8 cellular contexts compared by ENCODE assay signal in the genomic region with DNA sequence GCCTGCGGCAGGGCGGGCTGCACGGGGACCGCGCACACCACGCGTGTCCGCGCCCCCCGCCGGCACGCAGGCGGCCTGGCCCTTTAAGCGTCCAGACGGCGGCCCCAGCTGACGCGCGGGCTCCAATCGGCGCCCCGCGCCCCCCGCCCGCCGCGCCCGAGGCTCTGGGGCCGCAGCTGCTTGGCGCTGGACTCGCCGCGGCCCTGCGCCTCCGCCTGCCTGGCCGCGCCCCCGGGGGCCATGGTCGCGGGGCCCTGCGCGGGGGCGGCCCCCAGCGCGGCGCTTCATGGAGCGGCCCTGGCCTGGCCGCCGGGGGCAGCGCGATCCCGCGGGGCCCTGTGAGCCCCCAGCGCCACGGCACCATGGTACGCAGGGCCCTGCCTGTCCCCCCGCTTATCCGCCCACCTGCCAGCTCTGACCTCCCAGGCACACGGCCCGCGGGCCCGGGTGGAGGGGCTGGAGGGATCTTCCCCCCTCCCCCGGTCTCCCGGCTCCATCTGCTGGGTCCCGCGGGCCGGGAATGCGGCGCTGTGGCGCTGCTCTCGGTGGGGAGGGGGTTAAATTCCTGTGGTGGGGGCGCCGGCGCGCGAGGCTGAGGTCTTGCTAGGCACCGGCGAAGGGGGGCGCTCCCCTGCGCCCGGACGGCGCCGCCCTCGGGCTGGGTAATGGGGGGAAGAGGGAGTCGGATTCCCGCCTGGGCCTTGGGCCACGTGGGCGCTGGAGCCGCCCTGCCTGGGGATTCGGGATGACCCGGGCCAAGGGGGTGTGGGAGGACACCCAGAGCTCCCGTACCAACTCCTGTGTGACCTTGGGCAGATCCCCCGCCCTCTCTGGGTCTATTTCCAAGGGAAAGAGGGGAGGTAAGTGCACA. TPM values are rescaled to one million over a fixed set of nuclear protein-coding genes. Genes with fewer than 3 reads are reported as not detected.
DNase-seq lines count a peak whose midpoint lies in the region; ATAC-seq, FAIRE-seq and TF ChIP-seq lines count a peak whose summit lies in the region.

No MANE protein-coding gene starts in this region.

- no peak overlapping the region for H3K27ac Mint-ChIP-seq in stimulated activated naive CD8-positive, alpha-beta T cell treated with anti-CD3 and anti-CD28 coated beads, Interleukin-15, Interleukin-2, amounts not matched to agents 100 ng/mL and 50 ng/mL, for 24 hours

- FAIRE-seq in GM12891 (lab: Jason Lieb, UNC): no peak

- TF ChIP-seq CTCF in left lung (IDR thresholded peaks at IDR 0.05): no peak

- peak overlapping the region; percentile 32 for H3K27ac ChIP-seq in duodenal mucosa (ENCODE audit: low read depth, low read length)
- H3K27ac ChIP-seq in left lung: peak overlapping the region; percentile 73 to 88

- H3K36me3 Mint-ChIP-seq in stimulated activated naive CD8-positive, alpha-beta T cell treated with anti-CD3 and anti-CD28 coated beads, Interleukin-15, Interleukin-2, amounts not matched to agents 100 ng/mL and 50 ng/mL, for 24 hours (ENCODE audit: low read depth): no peaks in the 10 kb centered on the region

- H3K9me3 ChIP-seq in duodenal mucosa (ENCODE audit: control insufficient read depth in 1 of 2, low read length in 2 of 2) (no peaks in the 10 kb centered on the region), left lung (no peaks in the 10 kb centered on the region)

- intact Hi-C loops in left lung (cut with DNase I): no loop called here

- TF ChIP-seq POLR2A in GM12891 (IDR thresholded peaks at IDR 0.05; ENCODE audit: low read depth, low read length): no peak

- H3K9me3 Mint-ChIP-seq in stimulated activated naive CD8-positive, alpha-beta T cell treated with anti-CD3 and anti-CD28 coated beads, Interleukin-15, Interleukin-2, amounts not matched to agents 100 ng/mL and 50 ng/mL, for 24 hours: no peaks in the 10 kb centered on the region

- peak; percentile 59 for ATAC-seq in left lung

- no peaks in the 10 kb centered on the region for H3K27me3 Mint-ChIP-seq in stimulated activated naive CD8-positive, alpha-beta T cell treated with anti-CD3 and anti-CD28 coated beads, Interleukin-15, Interleukin-2, amounts not matched to agents 100 ng/mL and 50 ng/mL, for 24 hours

- H3K4me3 ChIP-seq in duodenal mucosa (ENCODE audit: low read depth in 1 of 2, low read length in 2 of 2) (peak overlapping the region; percentile 68 to 73), left lung (peak overlapping the region; percentile 76 to 78)

- H3K9ac ChIP-seq in duodenal mucosa (ENCODE audit: low read depth in 1 of 2, low read length in 2 of 2): peak overlapping the region; percentile 32 to 52

- H3K36me3 ChIP-seq in duodenal mucosa (ENCODE audit: control insufficient read depth in 1 of 2, insufficient read depth in 2 of 2, low read length in 2 of 2) (no peaks in the 10 kb centered on the region), left lung (peaks cover 0 to 14% of the 10 kb centered on the region in 2 donors)

- H3K4me1 Mint-ChIP-seq in stimulated activated naive CD8-positive, alpha-beta T cell treated with anti-CD3 and anti-CD28 coated beads, Interleukin-15, Interleukin-2, amounts not matched to agents 100 ng/mL and 50 ng/mL, for 24 hours (ENCODE audit: low read depth): peaks cover 20% of the 10 kb centered on the region

- H3K4me1 ChIP-seq in duodenal mucosa (ENCODE audit: control insufficient read depth in 1 of 2, insufficient read depth in 2 of 2, low read length in 2 of 2) (peaks cover 19 to 26% of the 10 kb centered on the region in 2 donors), left lung (peaks cover 27 to 72% of the 10 kb centered on the region in 2 donors)

- H3K27me3 ChIP-seq in duodenal mucosa (ENCODE audit: control insufficient read depth in 1 of 2, insufficient read depth in 2 of 2, low read length in 2 of 2) (no peaks in the 10 kb centered on the region), left lung (no peaks in the 10 kb centered on the region)

- peak overlapping the region; percentile 23 for H3K4me3 Mint-ChIP-seq in stimulated activated naive CD8-positive, alpha-beta T cell treated with anti-CD3 and anti-CD28 coated beads, Interleukin-15, Interleukin-2, amounts not matched to agents 100 ng/mL and 50 ng/mL, for 24 hours

- DNase-seq in AG08395 (ENCODE audit: low spot score) (peak; percentile 65), GM12891 (ENCODE audit: insufficient read length, low spot score) (peak; percentile 48), RPMI7951 (ENCODE audit: low read depth) (peak; percentile 60), left lung (peak; percentile 63 to 89), DMS153 (lab: John Stamatoyannopoulos, UW) (no peak)
- no peak for DNase-seq in stimulated activated naive CD4-positive, alpha-beta T cell treated with Interleukin-2 at 50 U/mL for 16 hours (lab: John Stamatoyannopoulos, UW)

TF ChIP-seq in GM12891, 5 proteins besides CTCF, POLR2A, EP300 and RAD21:
- no peak for TF ChIP-seq PAX5 (IDR thresholded peaks at IDR 0.05; ENCODE audit: insufficient read depth, low read length, severe bottlenecking)
- TF ChIP-seq POU2F2 (IDR thresholded peaks at IDR 0.05; ENCODE audit: low read depth, low read length): no peak
- no peak for TF ChIP-seq POLR2AphosphoS5 (IDR thresholded peaks at IDR 0.05; ENCODE audit: low read depth, low read length)
- TF ChIP-seq SPI1 (IDR thresholded peaks at IDR 0.05; ENCODE audit: low read depth, low read length): no peak
- no peak for TF ChIP-seq TAF1 (IDR thresholded peaks at IDR 0.05; ENCODE audit: low read depth, low read length)

RNA-seq across cellular contexts. Expression of a gene that starts 1.1 kb away (rescaled TPM):
- 0.22 TPM for polyA plus RNA-seq in GM12891 (2012; ENCODE audit: low read depth, missing spikeins)
- 8.8 and 13.5 TPM in 2 replicates for total RNA-seq in RPMI7951 (2014; rRNA removed; shearing (Covaris generic))
- total RNA-seq in left lung: 10 to 100 TPM; 18.3 to 34.9 TPM

RNA-seq across cellular contexts. Expression of a gene that starts 30.8 kb away (rescaled TPM):
- polyA plus RNA-seq in GM12891 (2012; ENCODE audit: low read depth, missing spikeins): not detected
- total RNA-seq in RPMI7951 (2014; rRNA removed; shearing (Covaris generic)): not detected in 2 replicates
- total RNA-seq in left lung: not detected

RNA-seq across cellular contexts. Expression of a gene that starts 48.0 kb away (rescaled TPM):
- polyA plus RNA-seq in GM12891 (2012; ENCODE audit: low read depth, missing spikeins): not detected
- not detected in 2 replicates for total RNA-seq in RPMI7951 (2014; rRNA removed; shearing (Covaris generic))
- total RNA-seq in left lung: 1 to 10 TPM in 1 of 2 donors, under 1 TPM in 1; 0.29 to 1.0 TPM

RNA-seq across cellular contexts. Expression of a gene that starts 54.1 kb away (rescaled TPM):
- polyA plus RNA-seq in GM12891 (2012; ENCODE audit: low read depth, missing spikeins): 27.9 TPM
- 21.5 and 28.0 TPM in 2 replicates for total RNA-seq in RPMI7951 (2014; rRNA removed; shearing (Covaris generic))
- total RNA-seq in left lung: 10 to 100 TPM; 53.7 to 66.2 TPM

Comparison
In these comparisons a context has a peak if more than half of its experiments do, and no peak if none do; other contexts are left out.
1. DNase-seq: peak in AG08395 (single experiment), GM12891 (single experiment), RPMI7951 (single experiment) and left lung (2 of 2); none in DMS153 (single experiment) and stimulated activated naive CD4-positive, alpha-beta T cell treated with Interleukin-2 at 50 U/mL for 16 hours (single experiment).